Comparison of ENCODE assay signal across 10 cellular contexts in the genomic region with DNA sequence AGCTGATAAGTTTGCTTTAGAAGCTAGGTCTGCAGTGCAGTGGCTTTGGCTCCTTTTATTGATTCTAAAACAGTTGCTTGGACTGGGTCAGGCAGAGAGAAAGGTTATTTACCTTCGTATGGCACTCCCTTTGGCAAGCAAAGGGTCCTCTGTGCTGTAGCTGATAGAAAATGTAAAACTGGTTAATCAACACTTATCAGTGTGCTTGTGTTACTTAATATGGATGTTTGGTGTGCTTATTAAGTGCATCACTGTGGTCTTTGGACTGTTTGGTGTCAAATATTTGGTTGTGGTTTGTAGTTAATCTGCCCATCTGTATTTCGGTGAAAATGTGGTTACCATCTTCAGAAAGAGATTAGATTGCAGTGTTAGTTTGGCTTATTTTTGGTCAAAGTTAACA. TPM values are rescaled to one million over a fixed set of nuclear protein-coding genes. Genes with fewer than 3 reads are reported as not detected.
DNase-seq lines count a peak whose midpoint lies in the region; ATAC-seq and TF ChIP-seq lines count a peak whose summit lies in the region.
"Had no signal": no experiment of that assay in that cellular context is flagged by ENCODE, and none has a peak within 500 bp of the region (broad histone marks: within the 10 kb centered on the region; RNA-seq: fewer than 3 reads in every experiment).

No MANE protein-coding gene starts in this region.

- H3K9ac ChIP-seq in BLaER1 = no peak overlapping the region
- H3K9ac ChIP-seq in PC-3 (ENCODE audit: low read length) = no peak overlapping the region

- CTCF ChIA-PET in PC-3 (lab: Charles Lee) = no interaction called here

- intact Hi-C loops in PC-3 (cut with micrococcal nuclease) (no loop called here), heart right ventricle (cut with DNase I) (no loop called here)

- DNase-seq in PC-3 = peak; percentile 41
- DNase-seq in NCI-H446 (lab: John Stamatoyannopoulos, UW) = no peak
- no peak for DNase-seq in stimulated activated CD4-positive, alpha-beta T cell treated with anti-CD3 and anti-CD28 coated beads, Interleukin-12 subunit alpha, Interleukin-12 subunit beta, amount 100 ng/mL, for 4 hours
- no peak for DNase-seq in heart right ventricle
- DNase-seq: foreskin melanocyte, OCI-M1 had no signal

- peaks cover 9% of the 10 kb centered on the region for H3K4me1 ChIP-seq in BLaER1
- peaks cover 27% of the 10 kb centered on the region for H3K4me1 ChIP-seq in PC-3 (ENCODE audit: insufficient read depth, low read length)
- H3K4me1 ChIP-seq in heart right ventricle = peaks cover 0 to 39% (median 29%) of the 10 kb centered on the region in 9 donors

- POLR2A ChIA-PET in PC-3 (lab: Charles Lee; ENCODE audit: unreplicated experiment) = no interaction called here

- no peaks in the 10 kb centered on the region for H3K27me3 ChIP-seq in BLaER1
- no peaks in the 10 kb centered on the region for H3K27me3 ChIP-seq in PC-3 (ENCODE audit: low read length)
- no peaks in the 10 kb centered on the region for H3K27me3 ChIP-seq in heart right ventricle

- H3K9me3 ChIP-seq in BLaER1 = peaks cover 27% of the 10 kb centered on the region
- no peaks in the 10 kb centered on the region for H3K9me3 ChIP-seq in PC-3 (ENCODE audit: low read length)
- peaks cover 0 to 16% (median 6%) of the 10 kb centered on the region in 11 donors for H3K9me3 ChIP-seq in heart right ventricle

- no peaks in the 10 kb centered on the region for H3K9me2 ChIP-seq in PC-3 (replicated peaks; ENCODE audit: low read length)

- peaks cover 80% of the 10 kb centered on the region for H3K79me2 ChIP-seq in PC-3 (ENCODE audit: low read length)

- WGBS in heart right ventricle, 2 donors = 32 to 47% methylated on average over 2 of the region's 2 CpGs

- TF ChIP-seq CTCF in PC-3 (conservative IDR thresholded peaks at IDR 0.05; ENCODE audit: low read depth, low read length) (no peak), heart right ventricle (IDR thresholded peaks at IDR 0.05) (no peak)

- H3K27ac ChIP-seq in BLaER1 (no peak overlapping the region), PC-3 (ENCODE audit: low read length) (no peak overlapping the region), heart right ventricle (peak overlapping the region in 1 of 10 donors; percentile 3)

- no peaks in the 10 kb centered on the region for H3F3A ChIP-seq in PC-3 (ENCODE audit: low read length, unreplicated experiment)

- H3K36me3 ChIP-seq in BLaER1 = peaks cover 10% of the 10 kb centered on the region; the same call in 1 of the 2 replicates
- H3K36me3 ChIP-seq in PC-3 (ENCODE audit: low read depth, low read length) = no peaks in the 10 kb centered on the region
- H3K36me3 ChIP-seq in heart right ventricle = no peaks in the 10 kb centered on the region

- H3K4me2 ChIP-seq in BLaER1 = peak overlapping the region; percentile 3; the same call in 1 of the 2 replicates
- peak overlapping the region; percentile 30 for H3K4me2 ChIP-seq in PC-3 (ENCODE audit: low read length)

- no peak overlapping the region for H2AFZ ChIP-seq in PC-3 (ENCODE audit: low read length)

- no TSS peak for BruUV-seq in PC-3 (replicated peaks; lab: Mats Ljungman, UMichigan)

- no peak overlapping the region for H3K4me3 ChIP-seq in BLaER1
- H3K4me3 ChIP-seq in PC-3 (ENCODE audit: low read length) = no peak overlapping the region
- H3K4me3 ChIP-seq in heart right ventricle = no peak overlapping the region

- peaks cover 12% of the 10 kb centered on the region; the same call in 1 of the 2 replicates for H4K20me1 ChIP-seq in BLaER1
- peaks cover 22% of the 10 kb centered on the region for H4K20me1 ChIP-seq in PC-3 (ENCODE audit: low read length)

- ATAC-seq in GM19397 (IDR thresholded peaks at IDR 0.05; ENCODE audit: unreplicated experiment) (peak; percentile 55), HG02981 (IDR thresholded peaks at IDR 0.05; ENCODE audit: unreplicated experiment) (peak; percentile 55), PC-3 (peak; percentile 57), HG02970 (IDR thresholded peaks at IDR 0.05; ENCODE audit: low FRiP score, unreplicated experiment) (no peak), heart right ventricle (no peak)

RNA-seq across cellular contexts. Expression of gene UBE2E2, which starts 16.0 kb away (rescaled TPM):
- 25.6 and 30.9 TPM in 2 replicates for total RNA-seq in PC-3 (2014; rRNA removed)
- total RNA-seq in heart right ventricle = 10 to 100 TPM; 35.1 to 63.8 (median 54.6) TPM
- 10 to 100 TPM; 19.5 to 27.4 TPM for polyA plus RNA-seq in heart right ventricle

Comparison
In these comparisons a context has a peak if more than half of its experiments do, and no peak if none do; other contexts are left out.
1. ATAC-seq: peak in GM19397 (single experiment), HG02981 (single experiment) and PC-3 (single experiment); none in HG02970 (single experiment) and heart right ventricle (0 of 8).